In genomic region chr9:96122255-96122654, GRCh38 we compare ENCODE assay signal across 22 cellular contexts.
"Had no signal": no experiment of that assay in that cellular context is flagged by ENCODE, and none has a peak within 500 bp of the region (broad histone marks: within the 10 kb centered on the region; RNA-seq: fewer than 3 reads in every experiment).

No MANE protein-coding gene starts in this region.

- H3K4me1 ChIP-seq: vagina had no signal

- H3K27ac ChIP-seq: heart right ventricle, left lung, thoracic aorta, vagina had no signal

- H3K4me3 Mint-ChIP-seq: activated CD4-positive, alpha-beta memory T cell treated with anti-CD3 and anti-CD28 coated beads, Interleukin-2, amount 10 ng/mL, durations not matched to agents 7 days and 5 days; activated CD4-positive, alpha-beta T cell treated with anti-CD3 and anti-CD28 coated beads, Interleukin-2, amount 10 ng/mL, durations not matched to agents 7 days and 5 days; activated T-cell treated with anti-CD3 and anti-CD28 coated beads, Interleukin-2, amount 50 U/mL, for 24 hours; activated T-helper 17 cell treated with anti-CD3 and anti-CD28 coated beads, Interleukin-2, amount 50 U/mL, for 72 hours; naive B cell; T-helper 17 cell had no signal

- H3K4me3 ChIP-seq: heart right ventricle, left lung, lung, spleen, thoracic aorta, vagina had no signal

- H3K27ac Mint-ChIP-seq: activated CD4-positive, alpha-beta memory T cell treated with anti-CD3 and anti-CD28 coated beads, Interleukin-2, amount 10 ng/mL, durations not matched to agents 7 days and 5 days; activated CD4-positive, alpha-beta T cell treated with anti-CD3 and anti-CD28 coated beads, Interleukin-2, amount 10 ng/mL, durations not matched to agents 7 days and 5 days; activated T-cell treated with anti-CD3 and anti-CD28 coated beads, Interleukin-2, amount 50 U/mL, for 24 hours; activated T-helper 17 cell treated with anti-CD3 and anti-CD28 coated beads, Interleukin-2, amount 50 U/mL, for 72 hours; T-helper 17 cell had no signal

- H3K9me3 Mint-ChIP-seq: activated CD4-positive, alpha-beta memory T cell treated with anti-CD3 and anti-CD28 coated beads, Interleukin-2, amount 10 ng/mL, durations not matched to agents 7 days and 5 days; activated T-cell treated with anti-CD3 and anti-CD28 coated beads, Interleukin-2, amount 50 U/mL, for 24 hours had no signal

- H3K27me3 ChIP-seq: left lung, spleen, vagina had no signal

- H3K4me1 Mint-ChIP-seq: activated T-helper 17 cell treated with anti-CD3 and anti-CD28 coated beads, Interleukin-2, amount 50 U/mL, for 72 hours; naive B cell; T-helper 17 cell had no signal

- ATAC-seq: activated T-helper 17 cell treated with anti-CD3 and anti-CD28 coated beads, Interleukin-2, amount 50 U/mL, for 72 hours; heart right ventricle; right cardiac atrium; T-helper 17 cell had no signal

- DNase-seq: activated CD4-positive, alpha-beta memory T cell treated with anti-CD3 and anti-CD28 coated beads, Interleukin-2, amount 10 ng/mL, durations not matched to agents 7 days and 5 days; activated CD4-positive, alpha-beta T cell treated with anti-CD3 and anti-CD28 coated beads, Interleukin-2, amount 10 ng/mL, durations not matched to agents 7 days and 5 days; activated CD4-positive, CD25-positive, alpha-beta regulatory T cell treated with anti-CD3 and anti-CD28 coated beads, Interleukin-2, amount 50 U/mL, for 72 hours; activated CD8-positive, alpha-beta memory T cell treated with anti-CD3 and anti-CD28 coated beads, Interleukin-2, amount 50 U/mL, for 48 hours; activated gamma-delta T cell treated with Interleukin-2 at 50 U/mL for 16 hours; activated naive CD4-positive, alpha-beta T cell treated with anti-CD3 and anti-CD28 coated beads, Interleukin-2, amount 50 U/mL, for 16 hours; activated T-cell treated with anti-CD3 and anti-CD28 coated beads, Interleukin-2, amount 50 U/mL, for 24 hours; amniotic stem cell; caudate nucleus; heart right ventricle; left lung; naive B cell; nucleus accumbens; right cardiac atrium; spleen; stimulated activated naive CD4-positive, alpha-beta T cell treated with Interleukin-2 at 50 U/mL for 16 hours; T-helper 17 cell; trophoblast cell had no signal

- H3K9me3 ChIP-seq: left lung, thoracic aorta, vagina had no signal

- H3K36me3 ChIP-seq: heart right ventricle, left lung, spleen, thoracic aorta, vagina had no signal
